Comparison of ENCODE assay signal across 1 cellular context in the genomic region with DNA sequence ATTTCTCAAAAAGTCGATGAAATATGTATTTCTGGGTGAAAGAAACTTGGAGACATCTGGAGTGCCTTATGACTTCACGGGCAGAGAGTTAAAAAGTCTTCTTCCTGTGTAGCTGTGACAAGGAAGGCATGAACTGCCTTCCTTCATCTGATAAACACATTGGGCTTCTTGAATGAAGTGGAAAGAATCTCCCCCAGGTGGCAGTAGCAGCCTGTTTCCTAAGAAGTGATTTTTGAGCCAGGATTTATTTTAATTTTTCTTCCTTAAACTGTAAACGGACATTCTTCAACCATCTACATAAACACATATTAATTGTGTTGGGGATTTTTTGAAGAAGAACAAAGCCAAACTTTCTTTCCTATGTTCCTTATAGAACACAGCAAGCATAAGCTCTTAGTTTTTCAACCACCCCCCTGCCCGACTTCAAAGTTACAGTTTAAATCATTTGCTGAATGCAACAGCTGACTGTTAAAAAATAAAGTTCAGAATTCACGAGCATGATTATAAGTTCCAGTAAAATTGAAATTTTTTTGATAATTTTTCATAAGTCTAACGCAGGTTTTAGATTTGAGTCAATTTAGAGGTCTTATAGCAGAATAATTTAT.
TF ChIP-seq lines count a peak whose summit lies in the region.

No MANE protein-coding gene starts in this region.

TF ChIP-seq in HepG2, 621 proteins besides CTCF, POLR2A, EP300 and RAD21:
- TF ChIP-seq STAG1 (CRISPR knock-in tag; IDR thresholded peaks at IDR 0.05) (peak; percentile 83), SYNCRIP (IDR thresholded peaks at IDR 0.05; ENCODE audit: insufficient read depth, low read depth, low read length) (no peak), ZFP36L2 (CRISPR knock-in tag; IDR thresholded peaks at IDR 0.05) (no peak), ATM (IDR thresholded peaks at IDR 0.05; ENCODE audit: borderline replicate concordance) (no peak), ZNF550 (CRISPR knock-in tag; IDR thresholded peaks at IDR 0.05; ENCODE audit: borderline replicate concordance) (no peak), SMC3 (IDR thresholded peaks at IDR 0.05; ENCODE audit: low read length) (peak; percentile 76)
- TF ChIP-seq, protein P1, sequence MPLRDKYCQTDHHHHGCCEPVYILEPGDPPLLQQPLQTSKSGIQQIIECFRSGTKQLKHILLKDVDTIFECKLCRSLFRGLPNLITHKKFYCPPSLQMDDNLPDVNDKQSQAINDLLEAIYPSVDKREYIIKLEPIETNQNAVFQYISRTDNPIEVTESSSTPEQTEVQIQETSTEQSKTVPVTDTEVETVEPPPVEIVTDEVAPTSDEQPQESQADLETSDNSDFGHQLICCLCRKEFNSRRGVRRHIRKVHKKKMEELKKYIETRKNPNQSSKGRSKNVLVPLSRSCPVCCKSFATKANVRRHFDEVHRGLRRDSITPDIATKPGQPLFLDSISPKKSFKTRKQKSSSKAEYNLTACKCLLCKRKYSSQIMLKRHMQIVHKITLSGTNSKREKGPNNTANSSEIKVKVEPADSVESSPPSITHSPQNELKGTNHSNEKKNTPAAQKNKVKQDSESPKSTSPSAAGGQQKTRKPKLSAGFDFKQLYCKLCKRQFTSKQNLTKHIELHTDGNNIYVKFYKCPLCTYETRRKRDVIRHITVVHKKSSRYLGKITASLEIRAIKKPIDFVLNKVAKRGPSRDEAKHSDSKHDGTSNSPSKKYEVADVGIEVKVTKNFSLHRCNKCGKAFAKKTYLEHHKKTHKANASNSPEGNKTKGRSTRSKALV (CRISPR knock-in tag; IDR thresholded peaks at IDR 0.05) = no peak
